Comparison of ENCODE assay signal across 15 cellular contexts in the genomic region with DNA sequence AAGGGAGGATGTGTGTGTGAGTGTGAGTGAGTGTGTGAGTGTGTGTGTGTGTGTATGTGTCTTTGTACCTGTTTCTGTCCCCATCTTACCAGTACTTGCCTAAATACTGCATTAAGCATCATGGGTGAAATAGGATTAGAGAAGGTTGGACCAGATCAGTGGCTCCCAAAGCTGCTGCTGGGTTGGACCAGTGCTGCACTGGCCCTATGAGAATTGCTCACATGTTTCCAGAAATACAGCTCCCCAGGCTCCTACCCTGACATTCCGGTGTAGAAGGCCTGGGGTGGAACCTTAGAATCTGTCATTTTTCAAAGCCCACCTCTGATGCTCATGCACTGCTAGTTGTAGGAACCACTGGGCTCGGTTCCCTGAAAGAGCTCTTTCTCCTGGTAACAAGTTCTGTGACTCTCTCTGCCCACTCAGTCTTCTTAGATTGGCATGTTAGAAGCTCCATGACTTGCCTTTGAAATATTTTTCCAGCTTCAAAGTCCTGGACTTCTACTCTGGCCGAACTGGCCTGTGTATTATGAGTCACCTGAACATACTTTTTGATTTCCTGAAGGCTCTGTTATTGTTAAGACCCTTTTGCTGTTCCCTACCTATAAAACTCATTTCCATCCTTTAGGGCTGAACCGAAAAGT.
DNase-seq lines count a peak whose midpoint lies in the region; ATAC-seq and TF ChIP-seq lines count a peak whose summit lies in the region.
"Had no signal": no experiment of that assay in that cellular context is flagged by ENCODE, and none has a peak within 500 bp of the region (broad histone marks: within the 10 kb centered on the region; RNA-seq: fewer than 3 reads in every experiment).

No MANE protein-coding gene starts in this region.

- H3K27me3 ChIP-seq in heart right ventricle (no peaks in the 10 kb centered on the region), foreskin keratinocyte (no peaks in the 10 kb centered on the region), transverse colon (no peaks in the 10 kb centered on the region)

- H3K4me1 Mint-ChIP-seq in effector memory CD8-positive, alpha-beta T cell (ENCODE audit: low read depth in 2 of 2) = peaks cover 5 to 17% of the 10 kb centered on the region in 2 donors

- no peak for TF ChIP-seq POLR2A in transverse colon (IDR thresholded peaks at IDR 0.05)

- H3K4me3 Mint-ChIP-seq in effector memory CD8-positive, alpha-beta T cell = no peak overlapping the region
- H3K4me3 Mint-ChIP-seq: natural killer cell, WTC11 had no signal

- no peak overlapping the region for H3K27ac Mint-ChIP-seq in effector memory CD8-positive, alpha-beta T cell
- H3K27ac Mint-ChIP-seq: natural killer cell, WTC11 had no signal

- no peaks in the 10 kb centered on the region for H3K27me3 Mint-ChIP-seq in effector memory CD8-positive, alpha-beta T cell

- H3K4me3 ChIP-seq in heart right ventricle (no peak overlapping the region), transverse colon (no peak overlapping the region)

- DNase-seq in heart right ventricle (no peak), Right ventricle myocardium inferior (ENCODE audit: missing footprints) (no peak), amniotic epithelial cell (ENCODE audit: low read depth) (peak; percentile 84), foreskin keratinocyte (peak; percentile 14 to 54), transverse colon (no peak)
- DNase-seq in effector memory CD8-positive, alpha-beta T cell = no peak
- DNase-seq: activated T-cell treated with anti-CD3 and anti-CD28 coated beads, Interleukin-2, amount 50 U/mL, for 1 hour; AML-193; cortex of kidney; natural killer cell; NCI-H2029 treated with DMSO at 0.1 percent for 48 hours; OCI-M1 had no signal

- H3K9me3 ChIP-seq in heart right ventricle (no peaks in the 10 kb centered on the region), transverse colon (no peaks in the 10 kb centered on the region)

- TF ChIP-seq CTCF in heart right ventricle (IDR thresholded peaks at IDR 0.05) (no peak), foreskin keratinocyte (conservative IDR thresholded peaks at IDR 0.05) (no peak), transverse colon (IDR thresholded peaks at IDR 0.05) (no peak)

- WGBS in heart right ventricle, 2 donors = 67 to 69% methylated on average over 4 of the region's 4 CpGs
- 81 to 86% methylated on average over 3 to 4 of the region's 4 CpGs for WGBS in transverse colon (ENCODE audit: low coverage in 1 of 2), 2 donors

- ATAC-seq in heart right ventricle (peak in 1 of 8 donors; percentile 7), Right ventricle myocardium inferior (no peak), foreskin keratinocyte (peak; percentile 41), HG02852 (IDR thresholded peaks at IDR 0.05; ENCODE audit: unreplicated experiment) (no peak), GM18868 (IDR thresholded peaks at IDR 0.05; ENCODE audit: unreplicated experiment) (no peak)
- no peak for ATAC-seq in effector memory CD8-positive, alpha-beta T cell (replicated peaks)
- ATAC-seq: natural killer cell, WTC11 had no signal

- H3K4me1 ChIP-seq in heart right ventricle = peaks cover 9 to 73% (median 30%) of the 10 kb centered on the region in 9 donors
- peaks cover 4% of the 10 kb centered on the region for H3K4me1 ChIP-seq in foreskin keratinocyte
- peaks cover 0 to 7% (median 2%) of the 10 kb centered on the region in 4 donors for H3K4me1 ChIP-seq in transverse colon

- in situ Hi-C loops in transverse colon (cut with MboI; ENCODE audit: low pct_ligation_motif_present in 1 of 4, low pct_unique_long_range_greater_than_20kb in 1 of 4, low sequenced_read_pairs in 3 of 4) = no loop called here

- TF ChIP-seq EP300 in transverse colon (IDR thresholded peaks at IDR 0.05; ENCODE audit: low read depth) = no peak

- H3K27ac ChIP-seq in heart right ventricle (peak overlapping the region in 7 of 10 donors; percentile 31 to 82 (median 55)), foreskin keratinocyte (no peak overlapping the region), transverse colon (no peak overlapping the region)

- H3K36me3 Mint-ChIP-seq in effector memory CD8-positive, alpha-beta T cell (ENCODE audit: insufficient read depth) = no peaks in the 10 kb centered on the region
- H3K36me3 Mint-ChIP-seq: natural killer cell, WTC11 had no signal

- intact Hi-C loops in heart right ventricle (cut with DNase I) (no loop called here), Right ventricle myocardium inferior (cut with DNase I) (no loop called here), transverse colon (cut with DNase I; ENCODE audit: low total_unique reads) (loop anchor here (5.0 kb wide), 1 partner anchor 970 kb away; no protein-coding TSS in a partner anchor)

- H3K36me3 ChIP-seq in heart right ventricle (no peaks in the 10 kb centered on the region), transverse colon (no peaks in the 10 kb centered on the region)

- no peaks in the 10 kb centered on the region for H3K9me3 Mint-ChIP-seq in effector memory CD8-positive, alpha-beta T cell
- H3K9me3 Mint-ChIP-seq: natural killer cell, WTC11 had no signal

Comparison
In these comparisons a context has a peak if more than half of its experiments do, and no peak if none do; other contexts are left out.
1. DNase-seq: peak in amniotic epithelial cell (single experiment) and foreskin keratinocyte (2 of 2); none in heart right ventricle (0 of 2), Right ventricle myocardium inferior (single experiment), transverse colon (single experiment) and effector memory CD8-positive, alpha-beta T cell (0 of 3).
2. H3K27ac ChIP-seq: peak in heart right ventricle (7 of 10); none in foreskin keratinocyte (single experiment) and transverse colon (0 of 4).